18 cellular contexts compared by ENCODE assay signal in genomic region chr14:100706200-100706599, GRCh38. TPM values are rescaled to one million over a fixed set of nuclear protein-coding genes. Genes with fewer than 3 reads are reported as not detected.
DNase-seq lines count a peak whose midpoint lies in the region; ATAC-seq, FAIRE-seq and TF ChIP-seq lines count a peak whose summit lies in the region.
"Had no signal": no experiment of that assay in that cellular context is flagged by ENCODE, and none has a peak within 500 bp of the region (broad histone marks: within the 10 kb centered on the region; RNA-seq: fewer than 3 reads in every experiment).

No MANE protein-coding gene starts in this region.

- H3K56ac ChIP-seq in H1 (replicated peaks; ENCODE audit: insufficient read length, low read depth, low read length), result no peak overlapping the region

- H3K4me1 ChIP-seq in NT2/D1 (ENCODE audit: insufficient read depth, insufficient read length) (peaks cover 11% of the 10 kb centered on the region), H1 (replicated peaks in 1 of 4; ENCODE audit: control insufficient read depth in 3 of 4, insufficient read depth in 4 of 4, low read length in 3 of 4) (peaks cover 0 to 18% (median 12%) of the 10 kb centered on the region in 4 experiments; a peak in 6 of 7 replicates), neuronal stem cell (ENCODE audit: control insufficient read depth in 2 of 2, insufficient read depth in 1 of 2, low read depth in 1 of 2, low read length in 2 of 2) (peaks cover 24% of the 10 kb centered on the region in 2 donors)
- H3K4me1 ChIP-seq: Caco-2 had no signal

- H3K9me3 ChIP-seq in NT2/D1 (ENCODE audit: insufficient read depth, low read length), result no peaks in the 10 kb centered on the region
- H3K9me3 ChIP-seq in H1 (ENCODE audit: insufficient read depth in 2 of 2, low read depth in 1 of 2, low read length in 1 of 2), result no peaks in the 10 kb centered on the region
- H3K9me3 ChIP-seq in neuronal stem cell (replicated peaks in 1 of 2; ENCODE audit: control insufficient read depth in 2 of 2, insufficient read depth in 1 of 2, low read depth in 1 of 2, low read length in 2 of 2), result peaks cover 0 to 4% of the 10 kb centered on the region in 2 donors
- H3K9me3 ChIP-seq: Caco-2 had no signal

- H4K20me1 ChIP-seq in H1 (replicated peaks in 1 of 2; ENCODE audit: control insufficient read depth in 1 of 2, insufficient read depth in 2 of 2, low read length in 2 of 2), result peaks cover 0 to 4% of the 10 kb centered on the region in 2 experiments

- TF ChIP-seq POLR2A in H1 (IDR thresholded peaks at IDR 0.05; ENCODE audit: control extremely low read depth in 1 of 2, low read depth in 2 of 2, low read length in 2 of 2), result no peak

- H3K18ac ChIP-seq in H1 (ENCODE audit: extremely low read depth, low read length), result no peak overlapping the region
- H3K18ac ChIP-seq in neuronal stem cell (ENCODE audit: low read length), result peak overlapping the region; percentile 93

- no peak for TF ChIP-seq EP300 in H1 (IDR thresholded peaks at IDR 0.05; ENCODE audit: borderline replicate concordance in 1 of 2, low read depth in 2 of 2, low read length in 2 of 2)

- CTCF ChIA-PET in H1 (lab: Charles Lee; ENCODE audit: partially characterized antibody), result interaction anchor here (0.9 to 1.7 kb wide), 3 partner anchors 25 to 195 kb away, joined by 3 to 7 read pairs (median 4); no protein-coding TSS in a partner anchor

- no peak overlapping the region for H3K14ac ChIP-seq in H1 (ENCODE audit: insufficient read length)
- H3K14ac ChIP-seq in neuronal stem cell (ENCODE audit: low read length), result peak overlapping the region; percentile 28

- 79% methylated on average over 9 of the region's 13 CpGs; no CpG with 5 or more reads in 1 of the 2 experiments for WGBS in H1 (ENCODE audit: extremely low coverage in 1 of 2, insufficient coverage in 1 of 2, insufficient read length in 1 of 2, insufficient replicate concordance in 2 of 2, low coverage in 1 of 2, low lambda C conversion rate in 2 of 2, missing lambda C conversion rate in 1 of 2), 2 experiments
- WGBS in neuronal stem cell (ENCODE audit: extremely low coverage in 2 of 2, insufficient read length in 2 of 2, insufficient replicate concordance in 1 of 2), 2 donors, result no CpG with 5 or more reads among the region's 13 CpGs

- H4K91ac ChIP-seq in H1 (replicated peaks; ENCODE audit: insufficient read length, low read length) (no peak overlapping the region), neuronal stem cell (ENCODE audit: low read depth, low read length, poor library complexity) (peak overlapping the region; percentile 93)

- H4K8ac ChIP-seq in H1 (ENCODE audit: extremely low read depth, insufficient read depth, low read length), result 0 out of 2 replicates have a peak overlapping the region, but pooled peaks have one; percentile 0
- H4K8ac ChIP-seq in neuronal stem cell (ENCODE audit: low read depth, low read length), result peak overlapping the region; percentile 72

- no peak overlapping the region for H2BK120ac ChIP-seq in H1 (replicated peaks; ENCODE audit: low read depth, low read length)
- H2BK120ac ChIP-seq in neuronal stem cell (ENCODE audit: low read depth, low read length), result peak overlapping the region; percentile 99

- no peak for DNase-seq in NT2/D1 (ENCODE audit: low read depth, low spot score)
- no peak for DNase-seq in H1 (ENCODE audit: low read depth in 1 of 2, low spot score in 2 of 2)
- DNase-seq in neuronal stem cell (ENCODE audit: low spot score), result no peak
- no peak for DNase-seq in MV-4-11 (lab: John Stamatoyannopoulos, UW)
- no peak for DNase-seq in anterior cingulate cortex (lab: John Stamatoyannopoulos, UW)
- DNase-seq: ACHN; Caco-2; CD4-positive, alpha-beta T cell; GOT3; H9 had no signal

- H3K4me3 ChIP-seq in NT2/D1 (ENCODE audit: insufficient read length, low read depth), result no peak overlapping the region
- no peak overlapping the region for H3K4me3 ChIP-seq in H1 (ENCODE audit: extremely low read depth in 1 of 4, insufficient read depth in 2 of 4, low read depth in 3 of 4, low read length in 4 of 4)
- H3K4me3 ChIP-seq in neuronal stem cell (ENCODE audit: low read length in 2 of 2), result peak overlapping the region in 1 of 2 donors; percentile 10

- no peaks in the 10 kb centered on the region for H3K36me3 ChIP-seq in NT2/D1 (ENCODE audit: insufficient read depth, insufficient read length, low read length)
- H3K36me3 ChIP-seq in H1 (ENCODE audit: control insufficient read depth in 2 of 4, insufficient read depth in 4 of 4, low read length in 3 of 4), result no peaks in the 10 kb centered on the region
- peaks cover 0 to 1% of the 10 kb centered on the region in 2 donors for H3K36me3 ChIP-seq in neuronal stem cell (replicated peaks in 1 of 2; ENCODE audit: control insufficient read depth in 2 of 2, insufficient read depth in 2 of 2, low read length in 2 of 2)

- ATAC-seq in HG03439 (IDR thresholded peaks at IDR 0.05; ENCODE audit: unreplicated experiment), result no peak

- TF ChIP-seq RAD21 in H1 (IDR thresholded peaks at IDR 0.05 in 1 of 2, conservative IDR thresholded peaks at IDR 0.05 in 1 of 2; ENCODE audit: low read depth in 2 of 2, low read length in 2 of 2), result no peak

- H3K79me1 ChIP-seq in H1 (ENCODE audit: low read depth, low read length), result no peaks in the 10 kb centered on the region
- H3K79me1 ChIP-seq in neuronal stem cell (ENCODE audit: low read depth, low read length), result peaks cover 1% of the 10 kb centered on the region

- no peak overlapping the region for H2AFZ ChIP-seq in H1 (ENCODE audit: low read length)
- no peak overlapping the region for H2AFZ ChIP-seq in neuronal stem cell (ENCODE audit: low read length)

- H3K4me2 ChIP-seq in H1 (ENCODE audit: insufficient read depth in 1 of 2, low read depth in 2 of 2, low read length in 2 of 2) (no peak overlapping the region), neuronal stem cell (ENCODE audit: insufficient read depth, low read length, poor library complexity, severe bottlenecking) (no peak overlapping the region)

- H3K27ac ChIP-seq in H1 (ENCODE audit: low read depth, low read length), result no peak overlapping the region
- no peak overlapping the region for H3K27ac ChIP-seq in neuronal stem cell (replicated peaks; ENCODE audit: low read length)
- H3K27ac ChIP-seq: C4-2B had no signal

- H3K79me2 ChIP-seq in H1 (ENCODE audit: control insufficient read depth in 1 of 2, insufficient read depth in 2 of 2, low read length in 2 of 2), result no peaks in the 10 kb centered on the region

- TF ChIP-seq CTCF in H1 (IDR thresholded peaks at IDR 0.05; ENCODE audit: control extremely low read depth in 1 of 3, insufficient read depth in 1 of 3, low read depth in 1 of 3, low read length in 3 of 3), result no peak

- no peak overlapping the region for H4K5ac ChIP-seq in H1 (ENCODE audit: insufficient read length, low read depth, low read length)

- H3K23ac ChIP-seq in H1 (ENCODE audit: insufficient read length) (no peak overlapping the region), neuronal stem cell (ENCODE audit: low read depth, low read length, poor library complexity) (peak overlapping the region; percentile 12)

- no peak overlapping the region for H2BK15ac ChIP-seq in H1 (ENCODE audit: low read length)
- H2BK15ac ChIP-seq in neuronal stem cell (ENCODE audit: low read length), result peak overlapping the region; percentile 40

- no peak overlapping the region for H2BK20ac ChIP-seq in H1 (ENCODE audit: low read length)

- H3K27me3 ChIP-seq in NT2/D1 (ENCODE audit: insufficient read depth, insufficient read length) (no peaks in the 10 kb centered on the region), H1 (replicated peaks in 1 of 4; ENCODE audit: control insufficient read depth in 3 of 4, extremely low read depth in 1 of 4, insufficient read depth in 3 of 4, low read length in 3 of 4) (peaks cover 2 to 19% (median 13%) of the 10 kb centered on the region in 4 experiments), neuronal stem cell (ENCODE audit: control insufficient read depth in 3 of 3, insufficient read depth in 3 of 3, low read depth in 1 of 3, low read length in 3 of 3) (peaks cover 0 to 16% (median 0%) of the 10 kb centered on the region in 3 experiments)

- POLR2A ChIA-PET in H1 (lab: Charles Lee; ENCODE audit: partially characterized antibody), result no interaction called here

- no peak for FAIRE-seq in H1 (lab: Jason Lieb, UNC)
- FAIRE-seq: A204.1, D721Med, G401.6, GM12891 had no signal

- no peak overlapping the region for H2AK5ac ChIP-seq in H1 (ENCODE audit: low read depth, low read length)
- H2AK5ac ChIP-seq in neuronal stem cell (ENCODE audit: low read depth, low read length), result peak overlapping the region; percentile 95

- H3K4ac ChIP-seq in H1 (replicated peaks; ENCODE audit: insufficient read length, low read depth, low read length), result no peak overlapping the region
- peak overlapping the region; percentile 6 for H3K4ac ChIP-seq in neuronal stem cell (ENCODE audit: low read length)

- peak overlapping the region; percentile 56 for H3K9ac ChIP-seq in NT2/D1 (ENCODE audit: insufficient read length, low read depth)
- no peak overlapping the region for H3K9ac ChIP-seq in H1 (replicated peaks in 1 of 4; ENCODE audit: extremely low read depth in 1 of 4, low read depth in 3 of 4, low read length in 3 of 4)
- peak overlapping the region; percentile 88 for H3K9ac ChIP-seq in neuronal stem cell (ENCODE audit: low read depth, low read length, poor library complexity)

- H2BK5ac ChIP-seq in H1 (ENCODE audit: low read depth, low read length) (0 out of 2 replicates have a peak overlapping the region, but pooled peaks have one; percentile 63), neuronal stem cell (ENCODE audit: low read length) (peak overlapping the region; percentile 42)

- no peak overlapping the region for H2BK12ac ChIP-seq in H1 (ENCODE audit: low read depth, low read length)
- H2BK12ac ChIP-seq in neuronal stem cell (ENCODE audit: low read length), result peak overlapping the region; percentile 76

- peaks cover 4% of the 10 kb centered on the region; the same call in 1 of the 2 replicates for H3K23me2 ChIP-seq in H1 (ENCODE audit: low read depth, low read length)

TF ChIP-seq in H1, 55 proteins besides CTCF, POLR2A, EP300 and RAD21 (continues in another document):
- TF ChIP-seq JUN (IDR thresholded peaks at IDR 0.05; ENCODE audit: low read depth, low read length), result no peak

RNA-seq across cellular contexts. Expression of gene DLK1, which starts 20.5 kb away (rescaled TPM):
- total RNA-seq in H1 (2021; fragmentation: NEBNext Ultra II Directional; extraction: Animal tissue kit (Norgen Biotek cat#: 25700)), result 0.42 and 1.3 TPM in 2 replicates
- polyA plus RNA-seq in H1 (2011; rRNA removed), result 2.4 and 7.1 TPM in 2 replicates
- polyA plus RNA-seq in H1 (2011; cell fraction: cytosol; rRNA removed), result 2.2 TPM
- polyA plus RNA-seq in H1 (2011; cell fraction: nucleus; rRNA removed), result 5.4 TPM
- polyA plus RNA-seq in H1 (2012, experiment 1 of 2), result 2.2 to 3.6 TPM (median 3.3 TPM) in 4 replicates
- polyA plus RNA-seq in H1 (2012, experiment 2 of 2), result 3.7 TPM
- 0.93 TPM for polyA plus RNA-seq in H1 (2013, experiment 1 of 2)
- polyA plus RNA-seq in H1 (2013, experiment 2 of 2), result 0.98 TPM
- 0.51 and 1.1 TPM in 2 replicates for polyA minus RNA-seq in H1 (2011; rRNA and poly(A)+ RNA removed)
- 2.1 TPM for polyA minus RNA-seq in H1 (2011; cell fraction: cytosol; rRNA and poly(A)+ RNA removed)
- polyA minus RNA-seq in H1 (2011; cell fraction: nucleus; rRNA and poly(A)+ RNA removed), result 0.80 TPM
- polyA plus RNA-seq in neuronal stem cell (2013, experiment 1 of 2), result 6,496 TPM
- polyA plus RNA-seq in neuronal stem cell (2013, experiment 2 of 2), result 6,408 TPM
- total RNA-seq: Caco-2; CD4-positive, alpha-beta T cell; HT-29 had no signal
- polyA plus RNA-seq: BJ had no signal

Comparison
In these comparisons a context has a peak if more than half of its experiments do, and no peak if none do; other contexts are left out.
1. H3K9ac ChIP-seq: peak in NT2/D1 (single experiment) and neuronal stem cell (single experiment); none in H1 (0 of 4).